In genomic region chr6:40779399-40779798, GRCh38 we compare ENCODE assay signal across 17 cellular contexts.
DNase-seq lines count a peak whose midpoint lies in the region; ATAC-seq and TF ChIP-seq lines count a peak whose summit lies in the region.
"Had no signal": no experiment of that assay in that cellular context is flagged by ENCODE, and none has a peak within 500 bp of the region (broad histone marks: within the 10 kb centered on the region; RNA-seq: fewer than 3 reads in every experiment).

No MANE protein-coding gene starts in this region.

- H3K9me3 Mint-ChIP-seq in stimulated activated memory B cell treated with anti-CD40 and anti-IgM and Interleukin-4, amounts not matched to agents 10 μg/mL and 1 μg/mL and 100 μg/mL, for 72 hours, result no peaks in the 10 kb centered on the region
- H3K9me3 Mint-ChIP-seq: activated naive CD4-positive, alpha-beta T cell treated with anti-CD3 and anti-CD28 coated beads, Interleukin-2, amount 50 U/mL, for 72 hours had no signal

- no peak overlapping the region for H3K4me3 Mint-ChIP-seq in stimulated activated memory B cell treated with anti-CD40 and anti-IgM and Interleukin-4, amounts not matched to agents 10 μg/mL and 1 μg/mL and 100 μg/mL, for 72 hours

- in situ Hi-C loops in brain microvascular endothelial cell (cut with HindIII; ENCODE audit: low pct_ligation_motif_present, low sequenced_read_pairs), result no loop called here

- no peaks in the 10 kb centered on the region for H3K27me3 Mint-ChIP-seq in stimulated activated memory B cell treated with anti-CD40 and anti-IgM and Interleukin-4, amounts not matched to agents 10 μg/mL and 1 μg/mL and 100 μg/mL, for 72 hours

- DNase-seq in AG08396 (ENCODE audit: low spot score), result peak; percentile 82
- peak; percentile 96 for DNase-seq in HT1080 (ENCODE audit: low read depth)
- peak; percentile 57 for DNase-seq in brain microvascular endothelial cell
- DNase-seq in islet precursor cell, result peak; percentile 75
- DNase-seq in activated naive CD4-positive, alpha-beta T cell (lab: John Stamatoyannopoulos, UW), result no peak
- DNase-seq in NCI-H524 treated with DMSO at 0.1 percent for 48 hours (lab: John Stamatoyannopoulos, UW), result no peak
- DNase-seq: BE2C; NCI-H1694; NCI-H748 treated with DMSO at 0.1 percent for 48 hours; posterior cingulate gyrus; Right ventricle myocardium superior; stimulated activated CD4-positive, alpha-beta T cell treated with anti-CD3 and anti-CD28 coated beads, Interleukin-4, amount 100 ng/mL, for 1 hour; stimulated activated naive CD8-positive, alpha-beta T cell treated with anti-CD3 and anti-CD28 coated beads, Interleukin-15, Interleukin-2, amounts not matched to agents 100 U/mL and 50 U/mL, for 24 hours had no signal

- TF ChIP-seq CTCF in brain microvascular endothelial cell (IDR thresholded peaks at IDR 0.05; ENCODE audit: low read depth, low read length, missing control alignments), result no peak

- no peaks in the 10 kb centered on the region for H3K4me1 Mint-ChIP-seq in stimulated activated memory B cell treated with anti-CD40 and anti-IgM and Interleukin-4, amounts not matched to agents 10 μg/mL and 1 μg/mL and 100 μg/mL, for 72 hours

- H3K27me3 ChIP-seq in brain microvascular endothelial cell (replicated peaks), result no peaks in the 10 kb centered on the region
- H3K27me3 ChIP-seq: BE2C had no signal

- no peaks in the 10 kb centered on the region for H3K36me3 ChIP-seq in brain microvascular endothelial cell (replicated peaks)
- H3K36me3 ChIP-seq: BE2C had no signal

- H3K27ac Mint-ChIP-seq in stimulated activated memory B cell treated with anti-CD40 and anti-IgM and Interleukin-4, amounts not matched to agents 10 μg/mL and 1 μg/mL and 100 μg/mL, for 72 hours, result no peak overlapping the region
- H3K27ac Mint-ChIP-seq: activated naive CD4-positive, alpha-beta T cell treated with anti-CD3 and anti-CD28 coated beads, Interleukin-2, amount 50 U/mL, for 72 hours had no signal

- H3K27ac ChIP-seq in brain microvascular endothelial cell, result no peak overlapping the region

- H3K4me3 ChIP-seq in brain microvascular endothelial cell (ENCODE audit: low read depth, low read length), result no peak overlapping the region

- ATAC-seq in HG03108 (IDR thresholded peaks at IDR 0.05; ENCODE audit: unreplicated experiment), result no peak
- no peak for ATAC-seq in stimulated activated memory B cell treated with anti-CD40 and anti-IgM and Interleukin-4, amounts not matched to agents 10 μg/mL and 1 μg/mL and 100 μg/mL, for 72 hours
- ATAC-seq: activated naive CD4-positive, alpha-beta T cell treated with anti-CD3 and anti-CD28 coated beads, Interleukin-2, amount 50 U/mL, for 72 hours; HepG2; stimulated activated naive CD8-positive, alpha-beta T cell treated with anti-CD3 and anti-CD28 coated beads, Interleukin-15, Interleukin-2, amounts not matched to agents 100 U/mL and 50 U/mL, for 24 hours had no signal

- no peaks in the 10 kb centered on the region for H3K36me3 Mint-ChIP-seq in stimulated activated memory B cell treated with anti-CD40 and anti-IgM and Interleukin-4, amounts not matched to agents 10 μg/mL and 1 μg/mL and 100 μg/mL, for 72 hours
- H3K36me3 Mint-ChIP-seq: activated naive CD4-positive, alpha-beta T cell treated with anti-CD3 and anti-CD28 coated beads, Interleukin-2, amount 50 U/mL, for 72 hours had no signal

Comparison
In these comparisons a context has a peak if more than half of its experiments do, and no peak if none do; other contexts are left out.
1. DNase-seq: peak in AG08396 (single experiment), HT1080 (single experiment), brain microvascular endothelial cell (single experiment) and islet precursor cell (single experiment); none in activated naive CD4-positive, alpha-beta T cell (0 of 4) and NCI-H524 treated with DMSO at 0.1 percent for 48 hours (single experiment).